In the genomic region with DNA sequence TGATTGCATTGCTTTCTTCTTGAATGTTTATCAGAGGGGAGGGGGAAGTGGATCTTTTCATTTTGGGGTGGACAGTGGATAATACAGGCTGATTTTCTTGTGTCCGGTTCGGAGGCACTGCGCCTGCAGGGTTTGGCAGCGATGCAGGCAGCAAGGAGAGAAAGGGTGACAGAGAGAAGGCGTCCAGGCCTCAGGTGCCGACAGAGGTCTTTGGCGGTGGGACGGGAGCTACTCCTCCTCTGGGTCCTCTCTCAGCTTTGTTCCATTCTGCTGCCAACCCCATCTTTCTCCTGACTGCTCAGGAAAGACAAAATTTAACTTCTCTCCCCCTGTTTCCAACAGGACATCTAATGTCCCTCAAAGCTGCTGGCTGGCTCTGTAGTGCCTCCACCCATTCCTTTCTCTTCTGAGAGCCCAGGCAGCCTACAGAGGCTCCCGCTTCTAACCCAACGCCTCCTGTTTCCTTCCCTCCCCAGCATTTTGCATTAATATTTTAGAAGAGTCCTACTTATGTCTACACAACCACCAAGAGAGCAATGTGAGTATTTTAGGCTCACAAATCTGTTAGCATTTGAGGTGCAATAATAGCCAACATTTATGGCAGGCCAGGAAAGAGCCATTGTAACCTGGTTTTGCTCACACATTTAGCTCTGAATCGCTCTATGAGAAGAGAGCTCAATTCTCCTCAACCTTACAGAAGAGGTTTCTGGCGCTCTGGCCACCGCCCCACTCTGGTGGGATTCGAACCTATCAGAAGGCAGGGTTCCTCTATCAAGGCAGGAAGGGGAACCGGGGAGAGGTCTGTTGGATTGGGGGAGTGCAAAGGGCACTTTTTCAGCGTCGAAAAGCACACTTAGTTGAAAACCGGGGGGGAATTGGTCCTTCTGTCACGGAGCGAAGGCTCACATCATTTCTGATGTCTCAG, we compare ENCODE assay signal across 1 cellular context.
TF ChIP-seq lines count a peak whose summit lies in the region.

No MANE protein-coding gene starts in this region.

TF ChIP-seq in H1, 55 proteins besides CTCF, POLR2A, EP300 and RAD21:
- TF ChIP-seq CREB1 (IDR thresholded peaks at IDR 0.05) = no peak
- no peak for TF ChIP-seq SP4 (IDR thresholded peaks at IDR 0.05; ENCODE audit: low read length)
- TF ChIP-seq CHD1 (IDR thresholded peaks at IDR 0.05; ENCODE audit: low read depth, low read length) = no peak
- TF ChIP-seq SP2 (IDR thresholded peaks at IDR 0.05; ENCODE audit: low read length) = no peak
- TF ChIP-seq, protein P1, sequence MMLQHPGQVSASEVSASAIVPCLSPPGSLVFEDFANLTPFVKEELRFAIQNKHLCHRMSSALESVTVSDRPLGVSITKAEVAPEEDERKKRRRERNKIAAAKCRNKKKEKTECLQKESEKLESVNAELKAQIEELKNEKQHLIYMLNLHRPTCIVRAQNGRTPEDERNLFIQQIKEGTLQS (IDR thresholded peaks at IDR 0.05; ENCODE audit: insufficient read depth, low read depth, low read length) = no peak
- no peak for TF ChIP-seq CEBPB (IDR thresholded peaks at IDR 0.05; ENCODE audit: low read depth, low read length)
- TF ChIP-seq GTF2F1 (IDR thresholded peaks at IDR 0.05; ENCODE audit: borderline replicate concordance, low read depth, low read length) = no peak
- TF ChIP-seq SP1 (IDR thresholded peaks at IDR 0.05; ENCODE audit: low read depth, low read length) = no peak
- TF ChIP-seq, protein P2, sequence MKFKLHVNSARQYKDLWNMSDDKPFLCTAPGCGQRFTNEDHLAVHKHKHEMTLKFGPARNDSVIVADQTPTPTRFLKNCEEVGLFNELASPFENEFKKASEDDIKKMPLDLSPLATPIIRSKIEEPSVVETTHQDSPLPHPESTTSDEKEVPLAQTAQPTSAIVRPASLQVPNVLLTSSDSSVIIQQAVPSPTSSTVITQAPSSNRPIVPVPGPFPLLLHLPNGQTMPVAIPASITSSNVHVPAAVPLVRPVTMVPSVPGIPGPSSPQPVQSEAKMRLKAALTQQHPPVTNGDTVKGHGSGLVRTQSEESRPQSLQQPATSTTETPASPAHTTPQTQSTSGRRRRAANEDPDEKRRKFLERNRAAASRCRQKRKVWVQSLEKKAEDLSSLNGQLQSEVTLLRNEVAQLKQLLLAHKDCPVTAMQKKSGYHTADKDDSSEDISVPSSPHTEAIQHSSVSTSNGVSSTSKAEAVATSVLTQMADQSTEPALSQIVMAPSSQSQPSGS (IDR thresholded peaks at IDR 0.05; ENCODE audit: low read length) = no peak
- no peak for TF ChIP-seq KDM1A (IDR thresholded peaks at IDR 0.05; ENCODE audit: borderline replicate concordance, low read length)
- no peak for TF ChIP-seq RFX5 (IDR thresholded peaks at IDR 0.05; ENCODE audit: borderline replicate concordance, low read depth, low read length)
- TF ChIP-seq CBX8 (IDR thresholded peaks at IDR 0.05; ENCODE audit: borderline replicate concordance, low read depth, low read length) = peak; percentile 43; the same call in 1 of the 2 replicates
- peak; percentile 78 for TF ChIP-seq EZH2 (IDR thresholded peaks at IDR 0.05; ENCODE audit: low read depth, low read length, severe bottlenecking)
- TF ChIP-seq GABPA (IDR thresholded peaks at IDR 0.05; ENCODE audit: borderline replicate concordance, insufficient read depth, low read length) = no peak
- no peak for TF ChIP-seq NANOG (IDR thresholded peaks at IDR 0.05; ENCODE audit: insufficient read depth, low read depth, low read length, poor library complexity, severe bottlenecking)
- TF ChIP-seq KDM4A (IDR thresholded peaks at IDR 0.05; ENCODE audit: low read depth, low read length, severe bottlenecking) = no peak
- no peak for TF ChIP-seq ASH2L (IDR thresholded peaks at IDR 0.05; ENCODE audit: low read length)
- TF ChIP-seq TAF7 (optimal IDR thresholded peaks at IDR 0.05; ENCODE audit: borderline replicate concordance, low read depth, low read length) = no peak
- TF ChIP-seq RXRA (IDR thresholded peaks at IDR 0.05; ENCODE audit: insufficient read depth, low read depth, low read length) = no peak
- no peak for TF ChIP-seq BRCA1 (IDR thresholded peaks at IDR 0.05; ENCODE audit: low read depth, low read length)
- TF ChIP-seq RNF2 (IDR thresholded peaks at IDR 0.05; ENCODE audit: borderline replicate concordance, low read depth, low read length, missing control alignments, poor library complexity, severe bottlenecking) = peak; percentile 68
- TF ChIP-seq SUZ12 (IDR thresholded peaks at IDR 0.05; ENCODE audit: low read length) = peak; percentile 76
- no peak for TF ChIP-seq HDAC6 (IDR thresholded peaks at IDR 0.05; ENCODE audit: low read depth, low read length)
- TF ChIP-seq TCF12 (IDR thresholded peaks at IDR 0.05; ENCODE audit: low read depth, low read length) = no peak
- TF ChIP-seq, protein P3, sequence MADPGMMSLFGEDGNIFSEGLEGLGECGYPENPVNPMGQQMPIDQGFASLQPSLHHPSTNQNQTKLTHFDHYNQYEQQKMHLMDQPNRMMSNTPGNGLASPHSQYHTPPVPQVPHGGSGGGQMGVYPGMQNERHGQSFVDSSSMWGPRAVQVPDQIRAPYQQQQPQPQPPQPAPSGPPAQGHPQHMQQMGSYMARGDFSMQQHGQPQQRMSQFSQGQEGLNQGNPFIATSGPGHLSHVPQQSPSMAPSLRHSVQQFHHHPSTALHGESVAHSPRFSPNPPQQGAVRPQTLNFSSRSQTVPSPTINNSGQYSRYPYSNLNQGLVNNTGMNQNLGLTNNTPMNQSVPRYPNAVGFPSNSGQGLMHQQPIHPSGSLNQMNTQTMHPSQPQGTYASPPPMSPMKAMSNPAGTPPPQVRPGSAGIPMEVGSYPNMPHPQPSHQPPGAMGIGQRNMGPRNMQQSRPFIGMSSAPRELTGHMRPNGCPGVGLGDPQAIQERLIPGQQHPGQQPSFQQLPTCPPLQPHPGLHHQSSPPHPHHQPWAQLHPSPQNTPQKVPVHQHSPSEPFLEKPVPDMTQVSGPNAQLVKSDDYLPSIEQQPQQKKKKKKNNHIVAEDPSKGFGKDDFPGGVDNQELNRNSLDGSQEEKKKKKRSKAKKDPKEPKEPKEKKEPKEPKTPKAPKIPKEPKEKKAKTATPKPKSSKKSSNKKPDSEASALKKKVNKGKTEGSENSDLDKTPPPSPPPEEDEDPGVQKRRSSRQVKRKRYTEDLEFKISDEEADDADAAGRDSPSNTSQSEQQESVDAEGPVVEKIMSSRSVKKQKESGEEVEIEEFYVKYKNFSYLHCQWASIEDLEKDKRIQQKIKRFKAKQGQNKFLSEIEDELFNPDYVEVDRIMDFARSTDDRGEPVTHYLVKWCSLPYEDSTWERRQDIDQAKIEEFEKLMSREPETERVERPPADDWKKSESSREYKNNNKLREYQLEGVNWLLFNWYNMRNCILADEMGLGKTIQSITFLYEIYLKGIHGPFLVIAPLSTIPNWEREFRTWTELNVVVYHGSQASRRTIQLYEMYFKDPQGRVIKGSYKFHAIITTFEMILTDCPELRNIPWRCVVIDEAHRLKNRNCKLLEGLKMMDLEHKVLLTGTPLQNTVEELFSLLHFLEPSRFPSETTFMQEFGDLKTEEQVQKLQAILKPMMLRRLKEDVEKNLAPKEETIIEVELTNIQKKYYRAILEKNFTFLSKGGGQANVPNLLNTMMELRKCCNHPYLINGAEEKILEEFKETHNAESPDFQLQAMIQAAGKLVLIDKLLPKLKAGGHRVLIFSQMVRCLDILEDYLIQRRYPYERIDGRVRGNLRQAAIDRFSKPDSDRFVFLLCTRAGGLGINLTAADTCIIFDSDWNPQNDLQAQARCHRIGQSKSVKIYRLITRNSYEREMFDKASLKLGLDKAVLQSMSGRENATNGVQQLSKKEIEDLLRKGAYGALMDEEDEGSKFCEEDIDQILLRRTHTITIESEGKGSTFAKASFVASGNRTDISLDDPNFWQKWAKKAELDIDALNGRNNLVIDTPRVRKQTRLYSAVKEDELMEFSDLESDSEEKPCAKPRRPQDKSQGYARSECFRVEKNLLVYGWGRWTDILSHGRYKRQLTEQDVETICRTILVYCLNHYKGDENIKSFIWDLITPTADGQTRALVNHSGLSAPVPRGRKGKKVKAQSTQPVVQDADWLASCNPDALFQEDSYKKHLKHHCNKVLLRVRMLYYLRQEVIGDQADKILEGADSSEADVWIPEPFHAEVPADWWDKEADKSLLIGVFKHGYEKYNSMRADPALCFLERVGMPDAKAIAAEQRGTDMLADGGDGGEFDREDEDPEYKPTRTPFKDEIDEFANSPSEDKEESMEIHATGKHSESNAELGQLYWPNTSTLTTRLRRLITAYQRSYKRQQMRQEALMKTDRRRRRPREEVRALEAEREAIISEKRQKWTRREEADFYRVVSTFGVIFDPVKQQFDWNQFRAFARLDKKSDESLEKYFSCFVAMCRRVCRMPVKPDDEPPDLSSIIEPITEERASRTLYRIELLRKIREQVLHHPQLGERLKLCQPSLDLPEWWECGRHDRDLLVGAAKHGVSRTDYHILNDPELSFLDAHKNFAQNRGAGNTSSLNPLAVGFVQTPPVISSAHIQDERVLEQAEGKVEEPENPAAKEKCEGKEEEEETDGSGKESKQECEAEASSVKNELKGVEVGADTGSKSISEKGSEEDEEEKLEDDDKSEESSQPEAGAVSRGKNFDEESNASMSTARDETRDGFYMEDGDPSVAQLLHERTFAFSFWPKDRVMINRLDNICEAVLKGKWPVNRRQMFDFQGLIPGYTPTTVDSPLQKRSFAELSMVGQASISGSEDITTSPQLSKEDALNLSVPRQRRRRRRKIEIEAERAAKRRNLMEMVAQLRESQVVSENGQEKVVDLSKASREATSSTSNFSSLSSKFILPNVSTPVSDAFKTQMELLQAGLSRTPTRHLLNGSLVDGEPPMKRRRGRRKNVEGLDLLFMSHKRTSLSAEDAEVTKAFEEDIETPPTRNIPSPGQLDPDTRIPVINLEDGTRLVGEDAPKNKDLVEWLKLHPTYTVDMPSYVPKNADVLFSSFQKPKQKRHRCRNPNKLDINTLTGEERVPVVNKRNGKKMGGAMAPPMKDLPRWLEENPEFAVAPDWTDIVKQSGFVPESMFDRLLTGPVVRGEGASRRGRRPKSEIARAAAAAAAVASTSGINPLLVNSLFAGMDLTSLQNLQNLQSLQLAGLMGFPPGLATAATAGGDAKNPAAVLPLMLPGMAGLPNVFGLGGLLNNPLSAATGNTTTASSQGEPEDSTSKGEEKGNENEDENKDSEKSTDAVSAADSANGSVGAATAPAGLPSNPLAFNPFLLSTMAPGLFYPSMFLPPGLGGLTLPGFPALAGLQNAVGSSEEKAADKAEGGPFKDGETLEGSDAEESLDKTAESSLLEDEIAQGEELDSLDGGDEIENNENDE (IDR thresholded peaks at IDR 0.05; ENCODE audit: insufficient replicate concordance, low read length) = no peak
TF ChIP-seq in H1: peak in this region for 4.
